ENCODE assay signal across 11 cellular contexts in the genomic region with DNA sequence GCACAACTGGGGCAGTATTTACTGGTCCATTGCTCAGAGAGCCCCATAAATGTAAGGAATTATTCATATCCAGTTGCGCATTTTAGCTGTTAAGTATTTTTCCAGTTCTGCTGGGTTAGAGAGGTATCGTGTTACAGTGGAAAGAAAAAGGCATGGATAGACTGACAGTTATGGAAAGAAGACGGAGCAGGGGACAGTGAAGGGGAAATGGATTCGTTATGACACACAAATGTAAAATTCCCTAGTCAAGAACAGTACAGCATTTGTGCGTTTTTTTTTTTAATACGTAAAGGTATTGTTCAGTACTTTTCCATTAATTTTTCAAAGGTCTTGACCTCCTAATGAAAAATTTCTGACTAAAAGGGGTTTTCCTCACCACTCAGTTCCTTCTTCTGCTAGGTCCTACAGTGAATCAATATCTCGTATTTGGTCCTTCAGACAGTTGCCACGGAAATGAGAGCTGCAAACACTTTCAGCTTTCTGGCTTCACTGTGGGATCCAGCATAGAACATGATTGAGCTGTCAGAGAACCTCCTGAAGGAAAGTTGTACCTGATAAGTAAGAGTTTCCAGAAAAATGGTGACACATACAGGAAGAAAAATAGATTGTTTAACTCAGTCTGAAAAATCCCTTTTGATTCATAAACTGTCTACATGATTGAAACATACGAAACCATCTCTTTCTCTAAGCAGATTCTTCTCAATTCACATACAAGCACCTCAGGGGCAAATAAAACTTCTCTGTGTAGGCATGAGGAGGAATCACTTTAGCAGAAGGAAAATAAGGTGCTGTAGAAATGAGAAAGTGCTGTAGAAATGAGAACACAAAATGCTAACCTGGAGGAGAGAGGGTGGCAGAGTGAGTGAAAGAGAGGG.
A peak's percentile ranks its signal among the peaks of the same experiment; 100 is the strongest.
DNase-seq lines count a peak whose midpoint lies in the region; ATAC-seq, FAIRE-seq and TF ChIP-seq lines count a peak whose summit lies in the region.
"Had no signal": no experiment of that assay in that cellular context is flagged by ENCODE, and none has a peak within 500 bp of the region (broad histone marks: within the 10 kb centered on the region; RNA-seq: fewer than 3 reads in every experiment).

No MANE protein-coding gene starts in this region.

- ATAC-seq in GM21367 (IDR thresholded peaks at IDR 0.05; ENCODE audit: unreplicated experiment) = peak; percentile 67
- ATAC-seq in HG03521 (IDR thresholded peaks at IDR 0.05; ENCODE audit: unreplicated experiment) = peak; percentile 75
- ATAC-seq: lower lobe of right lung had no signal

- TF ChIP-seq CTCF in GM06990 (IDR thresholded peaks at IDR 0.05; ENCODE audit: insufficient read depth, low read length, poor library complexity, severe bottlenecking) (no peak), choroid plexus epithelial cell (conservative IDR thresholded peaks at IDR 0.05; ENCODE audit: low read depth, low read length) (no peak)

- H3K4me3 ChIP-seq in GM06990 (replicated peaks; ENCODE audit: low read depth, low read length) = no peak overlapping the region
- H3K4me3 ChIP-seq in choroid plexus epithelial cell (ENCODE audit: low read depth, low read length) = no peak overlapping the region
- H3K4me3 ChIP-seq: lower lobe of right lung had no signal

- no peaks in the 10 kb centered on the region for H3K36me3 ChIP-seq in GM06990 (ENCODE audit: control insufficient read depth, insufficient read depth, low read length)
- H3K36me3 ChIP-seq: lower lobe of right lung had no signal

- H3K27me3 ChIP-seq in GM06990 (replicated peaks; ENCODE audit: control insufficient read depth, insufficient read depth, low read length) = no peaks in the 10 kb centered on the region

- no peak for FAIRE-seq in RCC 7860 (lab: Jason Lieb, UNC)
- FAIRE-seq: G401.6 had no signal

- DNase-seq in GM06990 (ENCODE audit: extremely low read depth, insufficient read length) = peak; percentile 36
- peak; percentile 47 for DNase-seq in choroid plexus epithelial cell (ENCODE audit: low read depth)
- no peak for DNase-seq in RCC 7860 (ENCODE audit: low spot score)
- no peak for DNase-seq in HK-2 (ENCODE audit: unreplicated experiment)
- no peak for DNase-seq in GM03348 (ENCODE audit: low spot score)
- no peak for DNase-seq in cerebellar nuclear complex (lab: John Stamatoyannopoulos, UW)
- DNase-seq: lower lobe of right lung, NCI-H446 had no signal

Comparison
In these comparisons a context has a peak if more than half of its experiments do, and no peak if none do; other contexts are left out.
1. DNase-seq: peak in GM06990 (single experiment) and choroid plexus epithelial cell (single experiment); none in RCC 7860 (single experiment), HK-2 (single experiment), GM03348 (single experiment) and cerebellar nuclear complex (0 of 2).